ENCODE assay signal across 10 cellular contexts in genomic region chr11:82969811-82970210, GRCh38.
DNase-seq lines count a peak whose midpoint lies in the region; ATAC-seq and TF ChIP-seq lines count a peak whose summit lies in the region.
"Had no signal": no experiment of that assay in that cellular context is flagged by ENCODE, and none has a peak within 500 bp of the region (broad histone marks: within the 10 kb centered on the region; RNA-seq: fewer than 3 reads in every experiment).

No MANE protein-coding gene starts in this region.

- peak overlapping the region; percentile 31 for H3K4me3 Mint-ChIP-seq in natural killer cell

- WGBS in stomach, 5 donors = 78 to 94% (median 86%) methylated on average over 4 of the region's 4 CpGs

- H3K27ac Mint-ChIP-seq in natural killer cell = no peak overlapping the region

- peaks cover 14 to 20% of the 10 kb centered on the region in 2 donors for H3K4me1 Mint-ChIP-seq in natural killer cell

- H3K9me3 Mint-ChIP-seq in natural killer cell = no peaks in the 10 kb centered on the region

- H3K27me3 ChIP-seq in stomach = no peaks in the 10 kb centered on the region
- H3K27me3 ChIP-seq: ascending aorta, left lung had no signal

- H3K27ac ChIP-seq in stomach = no peak overlapping the region
- H3K27ac ChIP-seq: ascending aorta, left lung had no signal

- intact Hi-C loops in natural killer cell (cut with micrococcal nuclease) = loop anchor here (2.0 to 5.0 kb wide), 2 partner anchors 13 to 43 kb away; no protein-coding TSS in a partner anchor
- intact Hi-C loops in stomach (cut with DNase I; ENCODE audit: low total_unique reads) = no loop called here

- H3K9me3 ChIP-seq in stomach = no peaks in the 10 kb centered on the region
- H3K9me3 ChIP-seq: ascending aorta had no signal

- H3K36me3 ChIP-seq in stomach = no peaks in the 10 kb centered on the region
- H3K36me3 ChIP-seq: ascending aorta, left lung had no signal

- TF ChIP-seq POLR2A in stomach (IDR thresholded peaks at IDR 0.05) = no peak

- no peak overlapping the region for H3K4me3 ChIP-seq in stomach
- H3K4me3 ChIP-seq: ascending aorta, left lung had no signal

- no peaks in the 10 kb centered on the region for H3K36me3 Mint-ChIP-seq in natural killer cell

- ATAC-seq in GM18909 (IDR thresholded peaks at IDR 0.05; ENCODE audit: poor library complexity, unreplicated experiment) (peak; percentile 99), GM21619 (IDR thresholded peaks at IDR 0.05; ENCODE audit: unreplicated experiment) (peak; percentile 97), HG03342 (IDR thresholded peaks at IDR 0.05; ENCODE audit: unreplicated experiment) (peak; percentile 92), natural killer cell (no peak)
- ATAC-seq: left lung had no signal

- H3K4me1 ChIP-seq in stomach = no peaks in the 10 kb centered on the region
- H3K4me1 ChIP-seq: ascending aorta, left lung had no signal

- H3K27me3 Mint-ChIP-seq in natural killer cell (ENCODE audit: low read depth in 2 of 2) = no peaks in the 10 kb centered on the region

- DNase-seq in natural killer cell (no peak), stomach (no peak)
- DNase-seq in activated CD8-positive, alpha-beta memory T cell treated with anti-CD3 and anti-CD28 coated beads for 24 hours = no peak
- no peak for DNase-seq in stimulated activated CD4-positive, alpha-beta T cell treated with anti-CD3 and anti-CD28 coated beads, Interleukin-2, amount 100 ng/mL, for 24 hours
- DNase-seq: stimulated activated naive CD4-positive, alpha-beta T cell treated with Interleukin-2 at 50 U/mL for 16 hours had no signal

- TF ChIP-seq EP300 in stomach (IDR thresholded peaks at IDR 0.05) = no peak

- TF ChIP-seq CTCF in natural killer cell (IDR thresholded peaks at IDR 0.05) (no peak), stomach (IDR thresholded peaks at IDR 0.05) (no peak)

Comparison
In these comparisons a context has a peak if more than half of its experiments do, and no peak if none do; other contexts are left out.
1. ATAC-seq: peak in GM18909 (single experiment), GM21619 (single experiment) and HG03342 (single experiment); none in natural killer cell (0 of 3).